In genomic region chr19:6955082-6955481, GRCh38 we compare ENCODE assay signal across 30 cellular contexts.
"Had no signal": no experiment of that assay in that cellular context is flagged by ENCODE, and none has a peak within 500 bp of the region (broad histone marks: within the 10 kb centered on the region; RNA-seq: fewer than 3 reads in every experiment).

No MANE protein-coding gene starts in this region.

- ATAC-seq: left colon; left lung; lower lobe of right lung; natural killer cell; sciatic nerve; stimulated activated naive B cell treated with anti-CD40 and anti-IgM and Interleukin-4, amounts not matched to agents 10 μg/mL and 1 μg/mL and 100 μg/mL, for 72 hours; stimulated activated naive CD8-positive, alpha-beta T cell treated with anti-CD3 and anti-CD28 coated beads, Interleukin-15, Interleukin-2, amounts not matched to agents 100 U/mL and 50 U/mL, for 24 hours had no signal

- H3K27ac Mint-ChIP-seq: immature natural killer cell; mesothelial cell of epicardium; naive B cell; natural killer cell; nephron progenitor cell; neural progenitor cell; progenitor cell of endocrine pancreas; stimulated activated naive B cell treated with anti-CD40 and anti-IgM and Interleukin-4, amounts not matched to agents 10 μg/mL and 1 μg/mL and 100 μg/mL, for 72 hours had no signal

- H3K27me3 ChIP-seq: neural progenitor cell, ovary, right atrium auricular region, testis, thyroid gland, transverse colon, upper lobe of left lung had no signal

- FAIRE-seq: islet of Langerhans, kidney had no signal

- H2AFZ ChIP-seq: neural progenitor cell had no signal

- H3K9me3 Mint-ChIP-seq: immature natural killer cell, natural killer cell had no signal

- H3K4me2 ChIP-seq: neural progenitor cell had no signal

- H3K36me3 ChIP-seq: left lung, lower lobe of right lung, neural progenitor cell, ovary, right atrium auricular region, stomach, thyroid gland, transverse colon, upper lobe of left lung had no signal

- H3K27ac ChIP-seq: left lung, lower lobe of right lung, neural progenitor cell, ovary, right atrium auricular region, skin epidermis, stomach, testis, thyroid gland, transverse colon, upper lobe of left lung had no signal

- H3K9me3 ChIP-seq: left lung, lower lobe of right lung, ovary, right atrium auricular region, testis, thyroid gland, transverse colon, upper lobe of left lung had no signal

- H3K4me3 Mint-ChIP-seq: immature natural killer cell; mesothelial cell of epicardium; naive B cell; natural killer cell; nephron progenitor cell; neural progenitor cell; stimulated activated naive B cell treated with anti-CD40 and anti-IgM and Interleukin-4, amounts not matched to agents 10 μg/mL and 1 μg/mL and 100 μg/mL, for 72 hours had no signal

- H3K9ac ChIP-seq: neural progenitor cell had no signal

- H3K4me3 ChIP-seq: left lung, lower lobe of right lung, neural progenitor cell, ovary, right atrium auricular region, skin epidermis, stomach, testis, thyroid gland, transverse colon, upper lobe of left lung had no signal

- H3K4me1 ChIP-seq: left lung, lower lobe of right lung, neural progenitor cell, right atrium auricular region, stomach, testis, thyroid gland, transverse colon, upper lobe of left lung had no signal

- H3K27me3 Mint-ChIP-seq: progenitor cell of endocrine pancreas had no signal

- H3K36me3 Mint-ChIP-seq: immature natural killer cell; mesothelial cell of epicardium; naive B cell; natural killer cell; neural progenitor cell; stimulated activated naive B cell treated with anti-CD40 and anti-IgM and Interleukin-4, amounts not matched to agents 10 μg/mL and 1 μg/mL and 100 μg/mL, for 72 hours had no signal

- DNase-seq: hypothalamus; immature natural killer cell; kidney; left colon; left lung; lower lobe of right lung; mammary epithelial cell; mesendoderm; naive B cell; natural killer cell; nephron progenitor cell; ovary; stimulated activated CD4-positive, alpha-beta T cell treated with anti-CD3 and anti-CD28 coated beads, Interleukin-12 subunit alpha, Interleukin-12 subunit beta, amount 100 ng/mL, for 4 hours; stimulated activated CD4-positive, alpha-beta T cell treated with anti-CD3 and anti-CD28 coated beads, Interleukin-15, amount 100 ng/mL, for 24 hours; stimulated activated CD4-positive, alpha-beta T cell treated with anti-CD3 and anti-CD28 coated beads, Interleukin-2, amount 100 ng/mL, for 24 hours; stimulated activated CD4-positive, alpha-beta T cell treated with anti-CD3 and anti-CD28 coated beads, Interleukin-4, amount 100 ng/mL, for 1 hour; stimulated activated naive B cell treated with anti-CD40 and anti-IgM and Interleukin-4, amounts not matched to agents 10 μg/mL and 1 μg/mL and 100 μg/mL, for 72 hours; stimulated activated naive CD8-positive, alpha-beta T cell treated with anti-CD3 and anti-CD28 coated beads, Interleukin-15, Interleukin-2, amounts not matched to agents 100 U/mL and 50 U/mL, for 24 hours; stomach; testis; thyroid gland; transverse colon; upper lobe of left lung had no signal

- H3K4me1 Mint-ChIP-seq: immature natural killer cell; mesothelial cell of epicardium; naive B cell; natural killer cell; nephron progenitor cell; neural progenitor cell; stimulated activated naive B cell treated with anti-CD40 and anti-IgM and Interleukin-4, amounts not matched to agents 10 μg/mL and 1 μg/mL and 100 μg/mL, for 72 hours had no signal
